ENCODE assay signal across 1 cellular context in the genomic region with DNA sequence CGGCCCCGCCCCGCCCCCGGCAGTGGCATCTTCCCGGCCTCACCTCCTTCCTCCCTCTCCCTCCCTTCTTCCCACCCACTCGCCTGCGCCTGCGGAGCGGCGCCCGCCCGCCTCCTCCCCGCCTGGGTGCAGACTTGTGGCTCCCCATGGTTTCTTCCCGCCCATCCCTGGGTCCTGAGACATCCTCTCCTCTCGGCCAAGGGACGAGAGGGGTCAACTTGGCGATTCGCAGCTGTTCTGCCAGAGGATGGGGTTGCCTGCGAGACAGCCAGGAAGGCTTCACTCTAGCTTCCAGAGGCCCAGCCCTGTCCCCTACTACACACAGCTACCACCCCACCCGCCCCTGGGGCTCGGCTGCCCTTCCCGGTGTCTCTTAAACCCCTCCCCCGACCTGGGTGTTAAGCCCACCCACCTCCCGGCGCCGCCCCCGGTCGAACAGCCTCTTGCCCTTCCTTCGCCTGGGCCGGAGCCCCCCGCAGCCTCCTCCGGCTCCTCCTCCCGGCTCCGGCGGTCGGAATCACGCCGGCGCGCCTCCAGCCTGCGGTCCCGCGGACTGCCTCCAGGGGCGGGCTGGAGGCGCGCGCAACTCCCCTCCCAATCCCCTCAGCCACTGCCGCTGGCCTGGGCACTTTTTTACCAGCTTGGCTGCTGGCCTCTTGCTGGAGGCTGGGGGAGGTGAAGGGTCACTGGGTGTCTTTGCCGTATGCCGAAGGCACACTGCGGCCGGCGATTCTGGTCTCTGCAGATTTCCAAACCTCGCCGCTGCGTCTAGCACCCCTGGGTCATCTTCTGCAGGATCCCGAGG.
TF ChIP-seq lines count a peak whose summit lies in the region.

No MANE protein-coding gene starts in this region.

TF ChIP-seq in HEK293, 187 proteins besides CTCF, POLR2A, EP300 and RAD21 (continued from another document):
- TF ChIP-seq, protein P1, sequence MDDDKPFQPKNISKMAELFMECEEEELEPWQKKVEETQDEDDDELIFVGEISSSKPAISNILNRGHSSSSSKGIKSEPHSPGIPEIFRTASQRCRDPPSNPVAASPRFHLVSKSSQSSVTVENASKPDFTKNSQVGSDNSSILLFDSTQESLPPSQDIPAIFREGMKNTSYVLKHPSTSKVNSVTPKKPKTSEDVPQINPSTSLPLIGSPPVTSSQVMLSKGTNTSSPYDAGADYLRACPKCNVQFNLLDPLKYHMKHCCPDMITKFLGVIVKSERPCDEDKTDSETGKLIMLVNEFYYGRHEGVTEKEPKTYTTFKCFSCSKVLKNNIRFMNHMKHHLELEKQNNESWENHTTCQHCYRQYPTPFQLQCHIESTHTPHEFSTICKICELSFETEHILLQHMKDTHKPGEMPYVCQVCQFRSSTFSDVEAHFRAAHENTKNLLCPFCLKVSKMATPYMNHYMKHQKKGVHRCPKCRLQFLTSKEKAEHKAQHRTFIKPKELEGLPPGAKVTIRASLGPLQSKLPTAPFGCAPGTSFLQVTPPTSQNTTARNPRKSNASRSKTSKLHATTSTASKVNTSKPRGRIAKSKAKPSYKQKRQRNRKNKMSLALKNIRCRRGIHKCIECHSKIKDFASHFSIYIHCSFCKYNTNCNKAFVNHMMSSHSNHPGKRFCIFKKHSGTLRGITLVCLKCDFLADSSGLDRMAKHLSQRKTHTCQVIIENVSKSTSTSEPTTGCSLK (tag by site-specific recombination; IDR thresholded peaks at IDR 0.05): no peak
